ENCODE assay signal across 16 cellular contexts in genomic region chr5:54774281-54775171, GRCh38.
DNase-seq lines count a peak whose midpoint lies in the region; ATAC-seq and TF ChIP-seq lines count a peak whose summit lies in the region.
"Had no signal": no experiment of that assay in that cellular context is flagged by ENCODE, and none has a peak within 500 bp of the region (broad histone marks: within the 10 kb centered on the region; RNA-seq: fewer than 3 reads in every experiment).

No MANE protein-coding gene starts in this region.

- H3K27ac Mint-ChIP-seq in mesothelial cell of epicardium: no peak overlapping the region
- H3K27ac Mint-ChIP-seq: activated T-helper 1 cell treated with anti-CD3 and anti-CD28 coated beads, Interleukin-12 subunit alpha, Interleukin-12 subunit beta, Interleukin-2, Interleukin-4 antibody, amounts not matched to agents 30 ng/mL and 10 ng/mL and 1 ng/mL, durations not matched to agents 14 hours and 24 hours and 36 hours had no signal

- no peaks in the 10 kb centered on the region for H3K4me1 ChIP-seq in right cardiac atrium (ENCODE audit: control insufficient read depth, insufficient read depth, low read length)
- H3K4me1 ChIP-seq: BLaER1, HAP-1 had no signal

- WGBS in right cardiac atrium: 58% methylated on average over 10 of the region's 10 CpGs

- no peak overlapping the region for H3K27ac ChIP-seq in right cardiac atrium (ENCODE audit: low read length)
- H3K27ac ChIP-seq: BLaER1, cardiac muscle cell had no signal

- H3K4me3 Mint-ChIP-seq in mesothelial cell of epicardium: no peak overlapping the region
- H3K4me3 Mint-ChIP-seq: activated T-helper 1 cell treated with anti-CD3 and anti-CD28 coated beads, Interleukin-12 subunit alpha, Interleukin-12 subunit beta, Interleukin-2, Interleukin-4 antibody, amounts not matched to agents 30 ng/mL and 10 ng/mL and 1 ng/mL, durations not matched to agents 14 hours and 24 hours and 36 hours had no signal

- no peaks in the 10 kb centered on the region for H3K9me3 Mint-ChIP-seq in mesothelial cell of epicardium
- H3K9me3 Mint-ChIP-seq: activated T-helper 1 cell treated with anti-CD3 and anti-CD28 coated beads, Interleukin-12 subunit alpha, Interleukin-12 subunit beta, Interleukin-2, Interleukin-4 antibody, amounts not matched to agents 30 ng/mL and 10 ng/mL and 1 ng/mL, durations not matched to agents 14 hours and 24 hours and 36 hours had no signal

- H3K9me3 ChIP-seq in right cardiac atrium (ENCODE audit: control insufficient read depth, low read length): no peaks in the 10 kb centered on the region
- H3K9me3 ChIP-seq: BLaER1, HAP-1 had no signal

- no peak overlapping the region for H3K4me3 ChIP-seq in cardiac fibroblast (replicated peaks in 1 of 2; ENCODE audit: low read depth in 2 of 2, low read length in 2 of 2)
- H3K4me3 ChIP-seq in right cardiac atrium (ENCODE audit: low read length): no peak overlapping the region
- H3K4me3 ChIP-seq in skeletal muscle cell (ENCODE audit: low read depth, low read length): no peak overlapping the region
- H3K4me3 ChIP-seq: BLaER1, cardiac muscle cell, HAP-1 had no signal

- TF ChIP-seq CTCF in cardiac fibroblast (IDR thresholded peaks at IDR 0.05; ENCODE audit: low read depth, low read length) (no peak), mesothelial cell of epicardium (IDR thresholded peaks at IDR 0.05; ENCODE audit: unreplicated experiment) (no peak)

- peaks cover 11% of the 10 kb centered on the region for H3K4me1 Mint-ChIP-seq in mesothelial cell of epicardium

- intact Hi-C loops in right cardiac atrium (cut with DNase I): no loop called here

- DNase-seq in EH (ENCODE audit: low read depth) (peak; percentile 58), cardiac fibroblast (ENCODE audit: low read depth in 2 of 2) (peak; percentile 40 to 72), right cardiac atrium (peak; percentile 89 to 96 (median 93)), skeletal muscle cell (ENCODE audit: low read depth) (peak; percentile 21), GDM1 (lab: John Stamatoyannopoulos, UW) (no peak), mesothelial cell of epicardium (ENCODE audit: low spot score in 2 of 2, unreplicated experiment in 2 of 2) (no peak)
- no peak for DNase-seq in stimulated activated CD4-positive, alpha-beta T cell treated with anti-CD3 and anti-CD28 coated beads, Interleukin-4, amount 100 ng/mL, for 4 hours
- DNase-seq: activated CD4-positive, CD25-positive, alpha-beta regulatory T cell; KG1; NCI-H2171 treated with DMSO at 0.1 percent for 48 hours; SHP77 treated with DMSO at 0.1 percent for 48 hours had no signal

- H3K27me3 Mint-ChIP-seq in mesothelial cell of epicardium (ENCODE audit: low read depth): no peaks in the 10 kb centered on the region

- H3K36me3 Mint-ChIP-seq in mesothelial cell of epicardium: no peaks in the 10 kb centered on the region

- peak; percentile 97 to 99 for ATAC-seq in right cardiac atrium
- ATAC-seq in HG03039 (IDR thresholded peaks at IDR 0.05; ENCODE audit: unreplicated experiment): no peak

- no peaks in the 10 kb centered on the region for H3K27me3 ChIP-seq in right cardiac atrium (ENCODE audit: control insufficient read depth, insufficient read depth)
- H3K27me3 ChIP-seq: BLaER1, cardiac muscle cell had no signal

Comparison
In these comparisons a context has a peak if more than half of its experiments do, and no peak if none do; other contexts are left out.
1. DNase-seq: peak in EH (single experiment), cardiac fibroblast (2 of 2), right cardiac atrium (3 of 3) and skeletal muscle cell (single experiment); none in GDM1 (single experiment), mesothelial cell of epicardium (0 of 2) and stimulated activated CD4-positive, alpha-beta T cell treated with anti-CD3 and anti-CD28 coated beads, Interleukin-4, amount 100 ng/mL, for 4 hours (0 of 2).